In the genomic region with DNA sequence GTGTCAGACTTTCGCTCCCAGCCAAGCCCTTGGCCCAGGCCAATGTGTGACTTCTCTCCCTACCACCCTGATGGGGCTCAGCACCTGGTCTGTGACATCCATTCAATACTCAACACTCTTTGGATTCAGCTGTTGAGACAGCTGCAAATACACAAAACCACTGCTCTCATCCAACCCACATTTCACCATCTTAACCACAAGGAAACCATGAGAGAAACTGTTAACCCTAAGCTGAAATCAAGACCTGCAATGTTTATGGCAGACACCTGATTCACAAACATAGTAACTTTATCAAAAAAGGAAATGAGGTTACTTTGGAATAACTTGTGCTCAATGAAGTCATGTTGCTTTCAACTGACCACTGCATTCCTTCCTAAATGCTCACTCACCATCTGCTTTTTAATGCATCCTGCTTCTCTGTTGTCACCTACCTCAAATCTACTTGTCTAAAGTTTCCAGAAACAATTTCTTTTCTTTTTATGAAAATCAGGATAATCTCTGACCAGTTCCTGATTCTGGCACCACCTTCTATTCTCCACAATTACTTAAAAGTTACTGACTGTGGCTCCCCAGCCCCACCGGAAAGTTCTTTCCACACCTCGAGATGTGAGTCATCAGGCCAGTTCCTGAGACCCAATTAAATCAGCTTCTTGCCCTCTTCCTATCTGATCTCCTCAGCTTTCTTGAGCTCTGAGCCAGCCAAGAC, we compare ENCODE assay signal across 1 cellular context.
TF ChIP-seq lines count a peak whose summit lies in the region.

No MANE protein-coding gene starts in this region.

TF ChIP-seq in SK-N-SH, 30 proteins besides CTCF, POLR2A, EP300 and RAD21 (continued from another document):
- TF ChIP-seq, protein P1, sequence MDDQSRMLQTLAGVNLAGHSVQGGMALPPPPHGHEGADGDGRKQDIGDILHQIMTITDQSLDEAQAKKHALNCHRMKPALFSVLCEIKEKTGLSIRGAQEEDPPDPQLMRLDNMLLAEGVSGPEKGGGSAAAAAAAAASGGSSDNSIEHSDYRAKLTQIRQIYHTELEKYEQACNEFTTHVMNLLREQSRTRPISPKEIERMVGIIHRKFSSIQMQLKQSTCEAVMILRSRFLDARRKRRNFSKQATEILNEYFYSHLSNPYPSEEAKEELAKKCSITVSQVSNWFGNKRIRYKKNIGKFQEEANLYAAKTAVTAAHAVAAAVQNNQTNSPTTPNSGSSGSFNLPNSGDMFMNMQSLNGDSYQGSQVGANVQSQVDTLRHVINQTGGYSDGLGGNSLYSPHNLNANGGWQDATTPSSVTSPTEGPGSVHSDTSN (IDR thresholded peaks at IDR 0.05), result peak; percentile 81
- no peak for TF ChIP-seq EZH2phosphoT487 (IDR thresholded peaks at IDR 0.05; ENCODE audit: borderline replicate concordance, low read depth)
- peak; percentile 63 for TF ChIP-seq NFIC (IDR thresholded peaks at IDR 0.05; ENCODE audit: borderline replicate concordance)
- TF ChIP-seq FOSL2 (IDR thresholded peaks at IDR 0.05; ENCODE audit: borderline replicate concordance, low read depth), result peak; percentile 73
- TF ChIP-seq NRF1 (IDR thresholded peaks at IDR 0.05; ENCODE audit: low read depth, low read length), result no peak
- TF ChIP-seq ELF1 (IDR thresholded peaks at IDR 0.05), result no peak; the same call in 1 of the 2 replicates
- TF ChIP-seq, protein P2, sequence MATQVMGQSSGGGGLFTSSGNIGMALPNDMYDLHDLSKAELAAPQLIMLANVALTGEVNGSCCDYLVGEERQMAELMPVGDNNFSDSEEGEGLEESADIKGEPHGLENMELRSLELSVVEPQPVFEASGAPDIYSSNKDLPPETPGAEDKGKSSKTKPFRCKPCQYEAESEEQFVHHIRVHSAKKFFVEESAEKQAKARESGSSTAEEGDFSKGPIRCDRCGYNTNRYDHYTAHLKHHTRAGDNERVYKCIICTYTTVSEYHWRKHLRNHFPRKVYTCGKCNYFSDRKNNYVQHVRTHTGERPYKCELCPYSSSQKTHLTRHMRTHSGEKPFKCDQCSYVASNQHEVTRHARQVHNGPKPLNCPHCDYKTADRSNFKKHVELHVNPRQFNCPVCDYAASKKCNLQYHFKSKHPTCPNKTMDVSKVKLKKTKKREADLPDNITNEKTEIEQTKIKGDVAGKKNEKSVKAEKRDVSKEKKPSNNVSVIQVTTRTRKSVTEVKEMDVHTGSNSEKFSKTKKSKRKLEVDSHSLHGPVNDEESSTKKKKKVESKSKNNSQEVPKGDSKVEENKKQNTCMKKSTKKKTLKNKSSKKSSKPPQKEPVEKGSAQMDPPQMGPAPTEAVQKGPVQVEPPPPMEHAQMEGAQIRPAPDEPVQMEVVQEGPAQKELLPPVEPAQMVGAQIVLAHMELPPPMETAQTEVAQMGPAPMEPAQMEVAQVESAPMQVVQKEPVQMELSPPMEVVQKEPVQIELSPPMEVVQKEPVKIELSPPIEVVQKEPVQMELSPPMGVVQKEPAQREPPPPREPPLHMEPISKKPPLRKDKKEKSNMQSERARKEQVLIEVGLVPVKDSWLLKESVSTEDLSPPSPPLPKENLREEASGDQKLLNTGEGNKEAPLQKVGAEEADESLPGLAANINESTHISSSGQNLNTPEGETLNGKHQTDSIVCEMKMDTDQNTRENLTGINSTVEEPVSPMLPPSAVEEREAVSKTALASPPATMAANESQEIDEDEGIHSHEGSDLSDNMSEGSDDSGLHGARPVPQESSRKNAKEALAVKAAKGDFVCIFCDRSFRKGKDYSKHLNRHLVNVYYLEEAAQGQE (IDR thresholded peaks at IDR 0.05; ENCODE audit: low read depth, low read length), result no peak
